ENCODE assay signal across 27 cellular contexts in the genomic region with DNA sequence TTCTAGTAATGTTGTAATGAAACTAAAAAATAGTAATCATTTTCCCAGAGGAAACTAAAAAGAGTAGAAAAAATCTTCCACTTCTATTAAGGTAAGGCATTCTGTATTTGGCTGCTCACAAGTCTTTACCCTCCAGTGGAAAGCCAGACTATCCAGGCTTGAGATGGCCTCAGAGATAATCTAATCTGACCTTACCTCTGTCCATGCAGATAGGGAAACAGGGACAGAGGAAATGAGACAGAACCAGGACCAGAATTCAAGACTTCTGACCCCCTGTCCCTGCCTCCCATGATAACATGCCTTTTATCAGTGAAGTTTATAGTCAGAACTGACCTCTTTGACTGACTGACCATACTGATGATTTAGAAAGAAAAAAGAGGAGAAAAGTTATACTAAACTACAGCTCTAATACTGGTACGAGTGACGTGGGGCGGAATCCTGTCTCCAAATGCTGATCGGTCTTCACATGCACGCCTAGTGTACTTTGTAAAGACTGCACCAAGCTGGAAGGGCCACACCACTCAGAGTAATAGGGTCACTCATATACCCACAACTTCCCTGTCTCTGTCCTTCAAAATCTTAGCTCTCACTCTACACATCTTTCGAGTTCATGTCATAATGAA. TPM values are rescaled to one million over a fixed set of nuclear protein-coding genes. Genes with fewer than 3 reads are reported as not detected.
"Had no signal": no experiment of that assay in that cellular context is flagged by ENCODE, and none has a peak within 500 bp of the region (broad histone marks: within the 10 kb centered on the region; RNA-seq: fewer than 3 reads in every experiment).

No MANE protein-coding gene starts in this region.

- H3K27me3 Mint-ChIP-seq: stimulated activated naive B cell treated with anti-CD40 and anti-IgM and Interleukin-4, amounts not matched to agents 10 μg/mL and 1 μg/mL and 100 μg/mL, for 72 hours; stimulated activated naive CD8-positive, alpha-beta T cell treated with anti-CD3 and anti-CD28 coated beads, Interleukin-15, amount 100 ng/mL, for 72 hours had no signal

- H3K4me1 Mint-ChIP-seq: stimulated activated naive B cell treated with anti-CD40 and anti-IgM and Interleukin-4, amounts not matched to agents 10 μg/mL and 1 μg/mL and 100 μg/mL, for 72 hours had no signal

- H3K4me1 ChIP-seq: psoas muscle, right lobe of liver had no signal

- H3K4me3 ChIP-seq: coronary artery, hepatocyte, mucosa of descending colon, psoas muscle, right lobe of liver, testis, tibial nerve had no signal

- H3K4me3 Mint-ChIP-seq: endodermal cell; natural killer cell; stimulated activated naive B cell treated with anti-CD40 and anti-IgM and Interleukin-4, amounts not matched to agents 10 μg/mL and 1 μg/mL and 100 μg/mL, for 72 hours; stimulated activated naive CD8-positive, alpha-beta T cell treated with anti-CD3 and anti-CD28 coated beads, Interleukin-15, amount 100 ng/mL, for 72 hours had no signal

- H2AFZ ChIP-seq: hepatocyte had no signal

- H3K36me3 ChIP-seq: right lobe of liver had no signal

- H3K9me3 ChIP-seq: mucosa of descending colon, psoas muscle, right lobe of liver, testis, tibial nerve had no signal

- H3K27ac Mint-ChIP-seq: endodermal cell; natural killer cell; stimulated activated naive B cell treated with anti-CD40 and anti-IgM and Interleukin-4, amounts not matched to agents 10 μg/mL and 1 μg/mL and 100 μg/mL, for 72 hours; stimulated activated naive CD8-positive, alpha-beta T cell treated with anti-CD3 and anti-CD28 coated beads, Interleukin-15, amount 100 ng/mL, for 72 hours had no signal

- ATAC-seq: mucosa of descending colon; natural killer cell; psoas muscle; right lobe of liver; stimulated activated naive B cell treated with anti-CD40 and anti-IgM and Interleukin-4, amounts not matched to agents 10 μg/mL and 1 μg/mL and 100 μg/mL, for 72 hours; stimulated activated naive CD8-positive, alpha-beta T cell treated with anti-CD3 and anti-CD28 coated beads, Interleukin-15, amount 100 ng/mL, for 72 hours had no signal

- H3K9me3 Mint-ChIP-seq: endodermal cell; natural killer cell; stimulated activated naive B cell treated with anti-CD40 and anti-IgM and Interleukin-4, amounts not matched to agents 10 μg/mL and 1 μg/mL and 100 μg/mL, for 72 hours; stimulated activated naive CD8-positive, alpha-beta T cell treated with anti-CD3 and anti-CD28 coated beads, Interleukin-15, amount 100 ng/mL, for 72 hours had no signal

- H3K27ac ChIP-seq: coronary artery, hepatocyte, psoas muscle, right lobe of liver, testis, tibial nerve had no signal

- DNase-seq: effector CD4-positive, alpha-beta T cell; endodermal cell; foreskin melanocyte; head of caudate nucleus; mucosa of descending colon; natural killer cell; occipital lobe; psoas muscle; retina; right lobe of liver; stimulated activated CD4-positive, alpha-beta T cell treated with anti-CD3 and anti-CD28 coated beads, Interleukin-1b, Interleukin-23, amount 100 ng/mL, for 48 hours; stimulated activated CD4-positive, alpha-beta T cell treated with anti-CD3 and anti-CD28 coated beads, Interleukin-4, amount 100 ng/mL, for 24 hours; stimulated activated naive B cell treated with anti-CD40 and anti-IgM and Interleukin-4, amounts not matched to agents 10 μg/mL and 1 μg/mL and 100 μg/mL, for 72 hours; stimulated activated naive CD8-positive, alpha-beta T cell treated with anti-CD3 and anti-CD28 coated beads, Interleukin-15, amount 100 ng/mL, for 72 hours; testis had no signal

- H3K4me2 ChIP-seq: hepatocyte had no signal

- H3K27me3 ChIP-seq: hepatocyte, right lobe of liver, testis, tibial nerve had no signal

RNA-seq across cellular contexts. Expression of a gene that starts 19.2 kb away (rescaled TPM):
- total RNA-seq: chondrocyte, dermis microvascular lymphatic vessel endothelial cell, kidney epithelial cell, liver, lung microvascular endothelial cell, mesenteric fat pad, natural killer cell, occipital lobe, right lobe of liver, testis, tibial nerve, urinary bladder had no signal
- polyA plus RNA-seq: esophagus, liver, psoas muscle, urinary bladder had no signal

RNA-seq across cellular contexts. Expression of a gene that starts 30.5 kb away (rescaled TPM):
- total RNA-seq: chondrocyte, dermis microvascular lymphatic vessel endothelial cell, endodermal cell, hepatocyte, kidney epithelial cell, liver, lung microvascular endothelial cell, mesenteric fat pad, natural killer cell, occipital lobe, psoas muscle, subcutaneous adipose tissue, testis, tibial nerve, urinary bladder had no signal
- polyA plus RNA-seq: esophagus, urinary bladder had no signal
